Comparison of ENCODE assay signal across 30 cellular contexts in genomic region chr9:2970864-2971263, GRCh38.
"Had no signal": no experiment of that assay in that cellular context is flagged by ENCODE, and none has a peak within 500 bp of the region (broad histone marks: within the 10 kb centered on the region; RNA-seq: fewer than 3 reads in every experiment).

No MANE protein-coding gene starts in this region.

- H3K4me1 ChIP-seq: pancreas, psoas muscle, spleen, suprapubic skin, testis, tibial artery, transverse colon, upper lobe of right lung, uterus had no signal

- H3K36me3 Mint-ChIP-seq: stimulated activated memory B cell treated with anti-CD40 and anti-IgM and Interleukin-4, amounts not matched to agents 10 μg/mL and 1 μg/mL and 100 μg/mL, for 72 hours had no signal

- ATAC-seq: naive thymus-derived CD8-positive, alpha-beta T cell; natural killer cell treated with Interleukin-12 subunit alpha and Interleukin-12 subunit beta and Interleukin-15 and Interleukin-18, amount 100 ng/mL, for 72 hours; pancreas; psoas muscle; right cardiac atrium; sciatic nerve; stimulated activated memory B cell treated with anti-CD40 and anti-IgM and Interleukin-4, amounts not matched to agents 10 μg/mL and 1 μg/mL and 100 μg/mL, for 72 hours; stimulated activated naive CD8-positive, alpha-beta T cell treated with anti-CD3 and anti-CD28 coated beads, Interleukin-15, amount 100 ng/mL, for 72 hours; stimulated activated naive CD8-positive, alpha-beta T cell treated with anti-CD3 and anti-CD28 coated beads, Interleukin-15, Interleukin-2, amounts not matched to agents 100 U/mL and 50 U/mL, for 24 hours; upper lobe of right lung had no signal

- H3K9me3 ChIP-seq: neutrophil, pancreas, psoas muscle, testis, upper lobe of right lung, uterus had no signal

- FAIRE-seq: pancreas had no signal

- H3K4me3 Mint-ChIP-seq: naive thymus-derived CD8-positive, alpha-beta T cell; natural killer cell treated with Interleukin-12 subunit alpha and Interleukin-12 subunit beta and Interleukin-15 and Interleukin-18, amount 100 ng/mL, for 72 hours; nephron progenitor cell; neural crest cell; stimulated activated memory B cell treated with anti-CD40 and anti-IgM and Interleukin-4, amounts not matched to agents 10 μg/mL and 1 μg/mL and 100 μg/mL, for 72 hours; stimulated activated naive CD8-positive, alpha-beta T cell treated with anti-CD3 and anti-CD28 coated beads, Interleukin-15, amount 100 ng/mL, for 72 hours; type B pancreatic cell had no signal

- H3K27ac ChIP-seq: neutrophil, pancreas, psoas muscle, skin epidermis, spleen, suprapubic skin, testis, tibial artery, transverse colon, upper lobe of right lung, uterus had no signal

- DNase-seq: naive thymus-derived CD8-positive, alpha-beta T cell; nephron progenitor cell; nucleus accumbens; pancreas; psoas muscle; right cardiac atrium; spleen; stimulated activated CD4-positive, alpha-beta T cell treated with anti-CD3 and anti-CD28 coated beads, Interleukin-12 subunit alpha, Interleukin-12 subunit beta, amount 100 ng/mL, for 4 hours; stimulated activated CD4-positive, alpha-beta T cell treated with anti-CD3 and anti-CD28 coated beads, Interleukin-1b, Interleukin-23, amount 100 ng/mL, for 48 hours; stimulated activated CD4-positive, alpha-beta T cell treated with anti-CD3 and anti-CD28 coated beads, Interleukin-4, amount 100 ng/mL, for 1 hour; stimulated activated CD4-positive, alpha-beta T cell treated with anti-CD3 and anti-CD28 coated beads, Interleukin-4, amount 100 ng/mL, for 4 hours; stimulated activated CD8-positive, alpha-beta memory T cell treated with anti-CD3 and anti-CD28 coated beads, Interleukin-4, amount 100 ng/mL, for 48 hours; stimulated activated naive CD4-positive, alpha-beta T cell; stimulated activated naive CD8-positive, alpha-beta T cell treated with anti-CD3 and anti-CD28 coated beads, Interleukin-15, amount 100 ng/mL, for 72 hours; stimulated activated naive CD8-positive, alpha-beta T cell treated with anti-CD3 and anti-CD28 coated beads, Interleukin-15, Interleukin-2, amounts not matched to agents 100 U/mL and 50 U/mL, for 24 hours; substantia nigra; testis; tibial artery; transverse colon; upper lobe of right lung; uterus had no signal

- H3K9me3 Mint-ChIP-seq: type B pancreatic cell had no signal

- H3K27me3 Mint-ChIP-seq: type B pancreatic cell had no signal

- H3K27me3 ChIP-seq: neutrophil, pancreas, spleen, suprapubic skin, testis, tibial artery, transverse colon, upper lobe of right lung, uterus had no signal

- H3K27ac Mint-ChIP-seq: naive thymus-derived CD8-positive, alpha-beta T cell; natural killer cell treated with Interleukin-12 subunit alpha and Interleukin-12 subunit beta and Interleukin-15 and Interleukin-18, amount 100 ng/mL, for 72 hours; nephron progenitor cell; stimulated activated memory B cell treated with anti-CD40 and anti-IgM and Interleukin-4, amounts not matched to agents 10 μg/mL and 1 μg/mL and 100 μg/mL, for 72 hours; stimulated activated naive CD8-positive, alpha-beta T cell treated with anti-CD3 and anti-CD28 coated beads, Interleukin-15, amount 100 ng/mL, for 72 hours; type B pancreatic cell had no signal

- H3K4me1 Mint-ChIP-seq: naive thymus-derived CD8-positive, alpha-beta T cell; stimulated activated memory B cell treated with anti-CD40 and anti-IgM and Interleukin-4, amounts not matched to agents 10 μg/mL and 1 μg/mL and 100 μg/mL, for 72 hours; stimulated activated naive CD8-positive, alpha-beta T cell treated with anti-CD3 and anti-CD28 coated beads, Interleukin-15, amount 100 ng/mL, for 72 hours had no signal

- H3K36me3 ChIP-seq: neutrophil, pancreas, spleen, suprapubic skin, tibial artery, transverse colon, upper lobe of right lung, uterus had no signal

- H3K4me2 ChIP-seq: smooth muscle cell had no signal

- H3K4me3 ChIP-seq: pancreas, psoas muscle, skin epidermis, smooth muscle cell, spleen, suprapubic skin, testis, tibial artery, transverse colon, upper lobe of right lung, uterus had no signal
